ENCODE assay signal across 12 cellular contexts in the genomic region with DNA sequence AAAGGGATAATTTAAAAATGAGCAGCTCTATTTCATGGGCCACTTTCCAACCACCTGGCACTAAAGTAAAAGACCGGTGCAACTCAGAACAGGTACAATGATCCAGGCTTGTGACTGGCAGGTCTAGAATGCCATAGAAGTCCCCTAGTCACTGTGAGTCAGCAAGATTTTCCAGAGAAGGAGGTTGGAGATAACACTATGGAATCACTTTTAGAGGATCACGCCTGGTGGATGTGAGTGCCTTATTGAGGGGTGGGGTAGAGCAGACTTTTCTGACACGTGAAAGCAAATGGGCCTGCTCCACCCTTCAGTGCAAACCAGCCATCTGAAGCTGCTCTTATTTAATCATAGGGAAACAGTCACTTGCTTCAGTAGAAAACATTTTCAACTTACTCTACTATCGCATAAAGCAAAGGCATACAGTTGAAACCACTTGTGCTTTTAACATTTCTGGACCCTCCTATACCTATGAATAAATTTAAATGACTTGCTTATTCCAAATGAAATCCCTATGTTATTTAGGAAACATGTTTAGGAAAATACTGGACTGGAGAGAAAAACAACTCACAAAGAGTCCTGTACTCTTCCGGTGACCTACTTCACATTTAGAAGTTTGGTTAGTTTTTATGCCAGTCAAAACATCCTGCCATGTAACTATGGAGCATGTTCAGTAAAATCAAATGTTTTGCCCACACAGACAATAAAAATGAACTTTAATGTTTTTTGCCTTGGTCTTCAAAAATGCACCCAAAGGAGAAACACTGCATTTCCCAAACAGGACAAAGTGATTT. TPM values are rescaled to one million over a fixed set of nuclear protein-coding genes. Genes with fewer than 3 reads are reported as not detected.
DNase-seq lines count a peak whose midpoint lies in the region; ATAC-seq and TF ChIP-seq lines count a peak whose summit lies in the region.
"Had no signal": no experiment of that assay in that cellular context is flagged by ENCODE, and none has a peak within 500 bp of the region (broad histone marks: within the 10 kb centered on the region; RNA-seq: fewer than 3 reads in every experiment).

No MANE protein-coding gene starts in this region.

- H3K9me3 ChIP-seq in mammary epithelial cell (replicated peaks; ENCODE audit: insufficient read depth, low read length) (no peaks in the 10 kb centered on the region), right cardiac atrium (ENCODE audit: control insufficient read depth, low read length) (no peaks in the 10 kb centered on the region), subcutaneous abdominal adipose tissue (ENCODE audit: control insufficient read depth in 5 of 5, low read length in 5 of 5) (no peaks in the 10 kb centered on the region)
- H3K9me3 ChIP-seq: Peyer's patch had no signal

- H3K27me3 ChIP-seq in mammary epithelial cell (ENCODE audit: insufficient read depth, low read length) (no peaks in the 10 kb centered on the region), right cardiac atrium (ENCODE audit: control insufficient read depth, insufficient read depth) (no peaks in the 10 kb centered on the region), subcutaneous abdominal adipose tissue (ENCODE audit: control insufficient read depth in 5 of 5, insufficient read depth in 4 of 5, low read length in 5 of 5) (no peaks in the 10 kb centered on the region)
- H3K27me3 ChIP-seq: Peyer's patch had no signal

- CTCF ChIA-PET in mammary epithelial cell (lab: Charles Lee; ENCODE audit: low non-redundant PET), result no interaction called here

- peak; percentile 16 for DNase-seq in M059J (ENCODE audit: low read depth)
- peak; percentile 48 for DNase-seq in mammary epithelial cell
- no peak for DNase-seq in right cardiac atrium
- DNase-seq in GM20000 (ENCODE audit: low spot score), result no peak
- no peak for DNase-seq in NCI-H524 (lab: John Stamatoyannopoulos, UW)
- DNase-seq in activated T-cell treated with anti-CD3 and anti-CD28 coated beads, Interleukin-2, amount 50 U/mL, for 1 hour, result no peak
- DNase-seq: activated naive CD4-positive, alpha-beta T cell treated with Interleukin-2 at 50 U/mL for 16 hours; effector memory CD8-positive, alpha-beta T cell; Peyer's patch had no signal

- H4K20me1 ChIP-seq in mammary epithelial cell (ENCODE audit: insufficient read depth, low read length), result no peaks in the 10 kb centered on the region

- no TSS peak for BruUV-seq in mammary epithelial cell (replicated peaks; lab: Mats Ljungman, UMichigan)

- dilution Hi-C loops in mammary epithelial cell (cut with HindIII; ENCODE audit: low sequenced_read_pairs), result no loop called here

- H3K36me3 ChIP-seq in mammary epithelial cell (ENCODE audit: insufficient read depth, low read length) (no peaks in the 10 kb centered on the region), subcutaneous abdominal adipose tissue (ENCODE audit: control insufficient read depth in 5 of 5, insufficient read depth in 5 of 5, low read length in 5 of 5) (no peaks in the 10 kb centered on the region)
- H3K36me3 ChIP-seq: Peyer's patch had no signal

- TF ChIP-seq CTCF in mammary epithelial cell (conservative IDR thresholded peaks at IDR 0.05 in 1 of 2, IDR thresholded peaks at IDR 0.05 in 1 of 2; ENCODE audit: extremely low read depth in 1 of 2, insufficient read depth in 1 of 2, low read depth in 1 of 2, low read length in 2 of 2) (no peak), GM20000 (IDR thresholded peaks at IDR 0.05; ENCODE audit: extremely low read depth, missing control alignments) (no peak)

- H3K9ac ChIP-seq in mammary epithelial cell (ENCODE audit: insufficient read depth, low read length) (no peak overlapping the region), subcutaneous abdominal adipose tissue (ENCODE audit: low read length in 5 of 5) (peak overlapping the region in 1 of 5 donors; percentile 56)

- no peaks in the 10 kb centered on the region for H3K79me2 ChIP-seq in mammary epithelial cell (ENCODE audit: insufficient read depth, low read length)

- H3K4me3 ChIP-seq in mammary epithelial cell (replicated peaks in 1 of 3; ENCODE audit: insufficient read depth in 1 of 3, low read depth in 2 of 3, low read length in 3 of 3) (no peak overlapping the region), right cardiac atrium (ENCODE audit: low read length) (no peak overlapping the region), subcutaneous abdominal adipose tissue (ENCODE audit: low read depth in 1 of 5, low read length in 5 of 5) (no peak overlapping the region)
- H3K4me3 ChIP-seq: Peyer's patch, smooth muscle cell had no signal

- no peak overlapping the region for H3K4me2 ChIP-seq in mammary epithelial cell (ENCODE audit: insufficient read depth, low read depth, low read length)
- H3K4me2 ChIP-seq: smooth muscle cell had no signal

- ATAC-seq in right cardiac atrium, result peak; percentile 45 to 75
- ATAC-seq: activated CD4-positive, CD25-positive, alpha-beta regulatory T cell treated with anti-CD3 and anti-CD28 coated beads, Interleukin-2, amount 50 U/mL, for 24 hours; effector memory CD8-positive, alpha-beta T cell had no signal

- H3K27ac ChIP-seq in mammary epithelial cell (ENCODE audit: insufficient read depth, low read depth, low read length) (peak overlapping the region; percentile 49), right cardiac atrium (ENCODE audit: low read length) (peak overlapping the region; percentile 39), subcutaneous abdominal adipose tissue (ENCODE audit: low read depth, low read length) (peak overlapping the region; percentile 94)
- H3K27ac ChIP-seq: Peyer's patch had no signal

- 71% methylated on average over 5 of the region's 5 CpGs for WGBS in mammary epithelial cell (ENCODE audit: low coverage, missing lambda C conversion rate)
- 67% methylated on average over 5 of the region's 5 CpGs for WGBS in right cardiac atrium

- peak overlapping the region; percentile 37 for H2AFZ ChIP-seq in mammary epithelial cell (ENCODE audit: low read depth, low read length)

- intact Hi-C loops in mammary epithelial cell (cut with micrococcal nuclease), result loop anchor here (5.0 kb wide), 1 partner anchor 94 kb away; no protein-coding TSS in a partner anchor
- intact Hi-C loops in right cardiac atrium (cut with DNase I), result no loop called here

- peaks cover 33% of the 10 kb centered on the region for H3K4me1 ChIP-seq in mammary epithelial cell (ENCODE audit: insufficient read depth, low read length)
- H3K4me1 ChIP-seq in right cardiac atrium (ENCODE audit: control insufficient read depth, insufficient read depth, low read length), result no peaks in the 10 kb centered on the region
- H3K4me1 ChIP-seq in subcutaneous abdominal adipose tissue (ENCODE audit: control insufficient read depth in 5 of 5, insufficient read depth in 5 of 5, low read length in 5 of 5), result peaks cover 4 to 48% (median 46%) of the 10 kb centered on the region in 5 donors

- in situ Hi-C loops in mammary epithelial cell (cut with MboI; ENCODE audit: low sequenced_read_pairs in 2 of 2), result no loop called here

RNA-seq across cellular contexts. Expression of gene AKR1C1, which starts 21.5 kb away (rescaled TPM):
- total RNA-seq in M059J (2014; rRNA removed; shearing (Covaris generic)), result 25.7 and 25.8 TPM in 2 replicates
- total RNA-seq in mammary epithelial cell (10 to 100 TPM in 1 of 2 donors, 1 to 10 TPM in 1; 7.5 to 18.4 TPM), right cardiac atrium (100 to 1,000 TPM in 3 of 4 donors, 10 to 100 TPM in 1; 51.5 to 176 (median 159) TPM)
- polyA plus RNA-seq in mammary epithelial cell (62.4 TPM), right cardiac atrium (99.1 TPM)
- 45.4 TPM for polyA minus RNA-seq in mammary epithelial cell

Comparison
In these comparisons a context has a peak if more than half of its experiments do, and no peak if none do; other contexts are left out.
1. DNase-seq: peak in M059J (single experiment) and mammary epithelial cell (single experiment); none in right cardiac atrium (0 of 3), GM20000 (single experiment), NCI-H524 (0 of 2) and activated T-cell treated with anti-CD3 and anti-CD28 coated beads, Interleukin-2, amount 50 U/mL, for 1 hour (single experiment).
2. H3K27ac ChIP-seq: peak in every context shown above with its lines; median percentile 94 in subcutaneous abdominal adipose tissue; 49 in mammary epithelial cell; 39 in right cardiac atrium.